23 cellular contexts compared by ENCODE assay signal in genomic region chr1:100582943-100583342, GRCh38. TPM values are rescaled to one million over a fixed set of nuclear protein-coding genes. Genes with fewer than 3 reads are reported as not detected.
A peak's percentile ranks its signal among the peaks of the same experiment; 100 is the strongest.
DNase-seq lines count a peak whose midpoint lies in the region; ATAC-seq and TF ChIP-seq lines count a peak whose summit lies in the region.
"Had no signal": no experiment of that assay in that cellular context is flagged by ENCODE, and none has a peak within 500 bp of the region (broad histone marks: within the 10 kb centered on the region; RNA-seq: fewer than 3 reads in every experiment).

No MANE protein-coding gene starts in this region.

- no peak overlapping the region for H3K23ac ChIP-seq in neuronal stem cell (ENCODE audit: low read depth, low read length, poor library complexity)

- H2AK5ac ChIP-seq in neuronal stem cell (ENCODE audit: low read depth, low read length), result no peak overlapping the region

- no peak overlapping the region for H3K4me2 ChIP-seq in parathyroid adenoma (ENCODE audit: low read length)
- no peak overlapping the region for H3K4me2 ChIP-seq in neuronal stem cell (ENCODE audit: insufficient read depth, low read length, poor library complexity, severe bottlenecking)

- TF ChIP-seq POLR2A in erythroblast (IDR thresholded peaks at IDR 0.05; ENCODE audit: low read length), result no peak

- ATAC-seq in Right ventricle myocardium superior (ENCODE audit: poor library complexity) (peak; percentile 81), right cardiac atrium (peak; percentile 70 to 80)
- ATAC-seq: CD8-positive, alpha-beta T cell had no signal

- WGBS in right cardiac atrium, result 27% methylated on average over 2 of the region's 2 CpGs
- no CpG with 5 or more reads among the region's 2 CpGs for WGBS in neuronal stem cell (ENCODE audit: extremely low coverage in 2 of 2, insufficient read length in 2 of 2, insufficient replicate concordance in 1 of 2), 2 donors

- no peak overlapping the region for H4K91ac ChIP-seq in neuronal stem cell (ENCODE audit: low read depth, low read length, poor library complexity)

- H3K9ac ChIP-seq in parathyroid adenoma (no peak overlapping the region), neuronal stem cell (ENCODE audit: low read depth, low read length, poor library complexity) (no peak overlapping the region)
- H3K9ac ChIP-seq: GM23248 had no signal

- H2BK15ac ChIP-seq in neuronal stem cell (ENCODE audit: low read length), result no peak overlapping the region

- no peak overlapping the region for H3K14ac ChIP-seq in neuronal stem cell (ENCODE audit: low read length)

- H3K79me1 ChIP-seq in neuronal stem cell (ENCODE audit: low read depth, low read length), result no peaks in the 10 kb centered on the region

- no peaks in the 10 kb centered on the region for H3K79me2 ChIP-seq in parathyroid adenoma

- no peak overlapping the region for H2BK120ac ChIP-seq in neuronal stem cell (ENCODE audit: low read depth, low read length)

- no peak overlapping the region for H4K8ac ChIP-seq in neuronal stem cell (ENCODE audit: low read depth, low read length)

- TF ChIP-seq CTCF in parathyroid adenoma (IDR thresholded peaks at IDR 0.05), result no peak

- H3K4ac ChIP-seq in neuronal stem cell (ENCODE audit: low read length), result no peak overlapping the region

- H3K4me1 ChIP-seq in right cardiac atrium (ENCODE audit: control insufficient read depth, insufficient read depth, low read length) (peaks cover 3% of the 10 kb centered on the region), parathyroid adenoma (peaks cover 20% of the 10 kb centered on the region), neuronal stem cell (ENCODE audit: control insufficient read depth in 2 of 2, insufficient read depth in 1 of 2, low read depth in 1 of 2, low read length in 2 of 2) (no peaks in the 10 kb centered on the region)
- H3K4me1 ChIP-seq: Peyer's patch had no signal

- H3K36me3 ChIP-seq in parathyroid adenoma (ENCODE audit: control insufficient read depth, insufficient read depth, low read length), result no peaks in the 10 kb centered on the region
- H3K36me3 ChIP-seq in neuronal stem cell (replicated peaks in 1 of 2; ENCODE audit: control insufficient read depth in 2 of 2, insufficient read depth in 2 of 2, low read length in 2 of 2), result no peaks in the 10 kb centered on the region
- H3K36me3 ChIP-seq: Peyer's patch, SJSA1 had no signal

- H2AFZ ChIP-seq in parathyroid adenoma (peak overlapping the region; percentile 42), neuronal stem cell (ENCODE audit: low read length) (no peak overlapping the region)
- H2AFZ ChIP-seq: GM23248 had no signal

- no peak overlapping the region for H3K18ac ChIP-seq in neuronal stem cell (ENCODE audit: low read length)

- H2BK12ac ChIP-seq in neuronal stem cell (ENCODE audit: low read length), result no peak overlapping the region

- no peaks in the 10 kb centered on the region for H3K9me3 ChIP-seq in right cardiac atrium (ENCODE audit: control insufficient read depth, low read length)
- peaks cover 5% of the 10 kb centered on the region for H3K9me3 ChIP-seq in parathyroid adenoma (ENCODE audit: control insufficient read depth, low read length)
- no peaks in the 10 kb centered on the region for H3K9me3 ChIP-seq in neuronal stem cell (replicated peaks in 1 of 2; ENCODE audit: control insufficient read depth in 2 of 2, insufficient read depth in 1 of 2, low read depth in 1 of 2, low read length in 2 of 2)
- H3K9me3 ChIP-seq: Peyer's patch, SJSA1 had no signal

- H3K27me3 ChIP-seq in right cardiac atrium (ENCODE audit: control insufficient read depth, insufficient read depth), result no peaks in the 10 kb centered on the region
- no peaks in the 10 kb centered on the region for H3K27me3 ChIP-seq in parathyroid adenoma (ENCODE audit: control insufficient read depth, insufficient read depth, low read length)
- no peaks in the 10 kb centered on the region for H3K27me3 ChIP-seq in neuronal stem cell (ENCODE audit: control insufficient read depth in 3 of 3, insufficient read depth in 3 of 3, low read depth in 1 of 3, low read length in 3 of 3)
- H3K27me3 ChIP-seq: Peyer's patch, SJSA1 had no signal

- H2BK5ac ChIP-seq in neuronal stem cell (ENCODE audit: low read length), result no peak overlapping the region

- DNase-seq in Right ventricle myocardium superior (no peak), cardiac septum (ENCODE audit: low spot score) (no peak), right cardiac atrium (peak in 1 of 3 donors; percentile 11), neuronal stem cell (ENCODE audit: low spot score) (no peak), UCSD-AML1 (lab: John Stamatoyannopoulos, UW; ENCODE audit: unreplicated experiment) (no peak), erythroblast (lab: John Stamatoyannopoulos, UW) (no peak)
- DNase-seq: AML-193; C1 segment of cervical spinal cord; CD8-positive, alpha-beta T cell; DND-41; GM23248; Kasumi-1; NCI-H1417 treated with DMSO at 0.1 percent for 48 hours; NCI-H187; NCI-H446; NCI-H526; Peyer's patch had no signal

- H3K4me3 ChIP-seq in right cardiac atrium (ENCODE audit: low read length), result no peak overlapping the region
- H3K4me3 ChIP-seq in parathyroid adenoma (ENCODE audit: low read depth, low read length), result no peak overlapping the region
- H3K4me3 ChIP-seq in neuronal stem cell (ENCODE audit: low read length in 2 of 2), result no peak overlapping the region
- H3K4me3 ChIP-seq: GM23248, Peyer's patch, SJSA1 had no signal

- H3K27ac ChIP-seq in right cardiac atrium (ENCODE audit: low read length) (no peak overlapping the region), parathyroid adenoma (peak overlapping the region; percentile 91), neuronal stem cell (replicated peaks; ENCODE audit: low read length) (no peak overlapping the region)
- H3K27ac ChIP-seq: GM23248, Peyer's patch, SJSA1 had no signal

- intact Hi-C loops in Right ventricle myocardium superior (cut with DNase I), result no loop called here
- intact Hi-C loops in cardiac septum (cut with DNase I), result no loop called here
- intact Hi-C loops in right cardiac atrium (cut with DNase I), result no loop called here

RNA-seq across cellular contexts. Expression of gene GPR88, which starts 45.0 kb away (rescaled TPM):
- not detected for total RNA-seq in Right ventricle myocardium superior
- 0.13 TPM for total RNA-seq in cardiac septum
- under 1 TPM; 0.11 to 0.26 (median 0.13) TPM for total RNA-seq in right cardiac atrium
- polyA plus RNA-seq in right cardiac atrium, result 0.38 TPM
- polyA plus RNA-seq in neuronal stem cell (2013, experiment 1 of 2), result not detected
- not detected for polyA plus RNA-seq in neuronal stem cell (2013, experiment 2 of 2)
- total RNA-seq: A172; CD8-positive, alpha-beta T cell; MCF 10A; OCI-LY7; SJSA1 had no signal
- polyA plus RNA-seq: AG04450, GM23248 had no signal
